In genomic region chr1:43367904-43368645, GRCh38 we compare ENCODE assay signal across 8 cellular contexts. TPM values are rescaled to one million over a fixed set of nuclear protein-coding genes. Genes with fewer than 3 reads are reported as not detected.
A peak's percentile ranks its signal among the peaks of the same experiment; 100 is the strongest.
DNase-seq lines count a peak whose midpoint lies in the region; ATAC-seq and TF ChIP-seq lines count a peak whose summit lies in the region.

TSS of gene ELOVL1 (minus strand) at chr1:43368011. CDS start at chr1:43365609, 2,402 bp downstream.

- CTCF ChIA-PET in AG04449 (lab: Yijun Ruan, JAX) = interaction anchor here (0.7 to 1.4 kb wide), 8 partner anchors 9 to 1328 kb away, joined by 3 to 15 read pairs (median 4); partner anchors contain the start of gene CDC20
- CTCF ChIA-PET in mammary epithelial cell (lab: Charles Lee; ENCODE audit: low non-redundant PET) = interaction anchor here (0.6 kb wide), 3 partner anchors 59 to 291 kb away, joined by 3 to 7 read pairs (median 3); no protein-coding TSS in a partner anchor

- peak within 1 kb of the TSS; percentile 74 for H3K4me3 ChIP-seq in AG04449 (ENCODE audit: low read depth, low read length)
- H3K4me3 ChIP-seq in WERI-Rb-1 (ENCODE audit: low read depth, low read length) = peak within 1 kb of the TSS; percentile 66
- peak within 1 kb of the TSS; percentile 76 to 81 (median 80) for H3K4me3 ChIP-seq in mammary epithelial cell (replicated peaks in 1 of 3; ENCODE audit: insufficient read depth in 1 of 3, low read depth in 2 of 3, low read length in 3 of 3)

- BruUV-seq in mammary epithelial cell (replicated peaks; lab: Mats Ljungman, UMichigan) = TSS peak; percentile 73

- H3K27ac ChIP-seq in WERI-Rb-1 (peak within 1 kb of the TSS; percentile 89), mammary epithelial cell (ENCODE audit: insufficient read depth, low read depth, low read length) (peak within 1 kb of the TSS; percentile 65)

- dilution Hi-C loops in mammary epithelial cell (cut with HindIII; ENCODE audit: low sequenced_read_pairs) = no loop called here

- H2AFZ ChIP-seq in mammary epithelial cell (ENCODE audit: low read depth, low read length) = peak within 1 kb of the TSS; percentile 74

- in situ Hi-C loops in mammary epithelial cell (cut with MboI; ENCODE audit: low sequenced_read_pairs in 2 of 2) = no loop called here

- no peaks in the 10 kb centered on the region for H3K9me3 ChIP-seq in WERI-Rb-1 (ENCODE audit: severe bottlenecking)
- no peaks in the 10 kb centered on the region for H3K9me3 ChIP-seq in mammary epithelial cell (replicated peaks; ENCODE audit: insufficient read depth, low read length)

- H3K79me2 ChIP-seq in mammary epithelial cell (ENCODE audit: insufficient read depth, low read length) = peaks cover 53% of the 10 kb centered on the region

- H4K20me1 ChIP-seq in mammary epithelial cell (ENCODE audit: insufficient read depth, low read length) = no peaks in the 10 kb centered on the region

- intact Hi-C loops in mammary epithelial cell (cut with micrococcal nuclease) = loop anchor here (1.0 to 10.0 kb wide), 6 partner anchors 10 to 453 kb away; partner anchors contain the start of genes CDC20 and PTPRF

- POLR2A ChIA-PET in AG04449 (lab: Yijun Ruan, JAX) = interaction anchor here (1.4 to 2.5 kb wide), 5 partner anchors 10 to 162 kb away, joined by 5 to 18 read pairs (median 8); partner anchors contain the start of gene CDC20

- H3K36me3 ChIP-seq in WERI-Rb-1 = peaks cover 29% of the 10 kb centered on the region
- peaks cover 17% of the 10 kb centered on the region for H3K36me3 ChIP-seq in mammary epithelial cell (ENCODE audit: insufficient read depth, low read length)

- TF ChIP-seq CTCF in AG04449 (IDR thresholded peaks at IDR 0.05; ENCODE audit: insufficient read depth, low read length, missing control alignments) = peak; percentile 45
- peak; percentile 55 for TF ChIP-seq CTCF in WERI-Rb-1 (IDR thresholded peaks at IDR 0.05; ENCODE audit: low read depth, low read length)
- peak in 1 of 2 donors; percentile 48 for TF ChIP-seq CTCF in mammary epithelial cell (conservative IDR thresholded peaks at IDR 0.05 in 1 of 2, IDR thresholded peaks at IDR 0.05 in 1 of 2; ENCODE audit: extremely low read depth in 1 of 2, insufficient read depth in 1 of 2, low read depth in 1 of 2, low read length in 2 of 2)

- peaks cover 36% of the 10 kb centered on the region for H3K4me1 ChIP-seq in mammary epithelial cell (ENCODE audit: insufficient read depth, low read length)

- DNase-seq in AG04449 (ENCODE audit: low read depth, low spot score) (no peak), NCI-H2227 (lab: John Stamatoyannopoulos, UW; ENCODE audit: unreplicated experiment) (peak; percentile 91), WERI-Rb-1 (peak; percentile 93), mammary epithelial cell (peak; percentile 84), inferior parietal cortex (ENCODE audit: extremely low spot score) (peak; percentile 70)
- DNase-seq in stimulated activated CD4-positive, alpha-beta T cell treated with anti-CD3 and anti-CD28 coated beads, Interleukin-12 subunit alpha, Interleukin-12 subunit beta, amount 100 ng/mL, for 24 hours (ENCODE audit: low read depth in 2 of 2) = peak; percentile 75 to 90

- H3K27me3 ChIP-seq in WERI-Rb-1 (ENCODE audit: insufficient read depth, low read depth, severe bottlenecking) (no peaks in the 10 kb centered on the region), mammary epithelial cell (ENCODE audit: insufficient read depth, low read length) (no peaks in the 10 kb centered on the region)

- ATAC-seq in GM18868 (IDR thresholded peaks at IDR 0.05; ENCODE audit: unreplicated experiment) (peak; percentile 77), HG03108 (IDR thresholded peaks at IDR 0.05; ENCODE audit: unreplicated experiment) (peak; percentile 73)

- WGBS in mammary epithelial cell (ENCODE audit: low coverage, missing lambda C conversion rate) = 0% methylated on average over 7 of the region's 58 CpGs

- H3K9ac ChIP-seq in mammary epithelial cell (ENCODE audit: insufficient read depth, low read length) = peak within 1 kb of the TSS; percentile 79

- H3K4me2 ChIP-seq in mammary epithelial cell (ENCODE audit: insufficient read depth, low read depth, low read length) = peak within 1 kb of the TSS; percentile 92

RNA-seq across cellular contexts. Expression of gene ELOVL1, which starts in this region (rescaled TPM):
- total RNA-seq in mammary epithelial cell = 100 to 1,000 TPM in 1 of 2 donors, 10 to 100 TPM in 1; 34.7 to 137 TPM
- polyA plus RNA-seq in mammary epithelial cell = 264 TPM
- polyA minus RNA-seq in mammary epithelial cell = 136 TPM
